20 cellular contexts compared by ENCODE assay signal in genomic region chr16:9262941-9263340, GRCh38.
A peak's percentile ranks its signal among the peaks of the same experiment; 100 is the strongest.
DNase-seq lines count a peak whose midpoint lies in the region; ATAC-seq and TF ChIP-seq lines count a peak whose summit lies in the region.
"Had no signal": no experiment of that assay in that cellular context is flagged by ENCODE, and none has a peak within 500 bp of the region (broad histone marks: within the 10 kb centered on the region; RNA-seq: fewer than 3 reads in every experiment).

No MANE protein-coding gene starts in this region.

- no peak overlapping the region for H2AFZ ChIP-seq in neural progenitor cell (replicated peaks)

- no peaks in the 10 kb centered on the region for H3K79me2 ChIP-seq in neural progenitor cell (ENCODE audit: low read depth)

- no peaks in the 10 kb centered on the region for H3F3A ChIP-seq in neural progenitor cell (ENCODE audit: low read depth)

- TF ChIP-seq CTCF in neural progenitor cell (IDR thresholded peaks at IDR 0.05) (no peak), retinal pigment epithelial cell (conservative IDR thresholded peaks at IDR 0.05; ENCODE audit: low read depth, low read length) (no peak)

- no peak overlapping the region for H3K9ac ChIP-seq in neural progenitor cell
- H3K9ac ChIP-seq: BLaER1 treated with 17β-estradiol and CSF1 and Interleukin-3, amounts not matched to agents 10 nM and 100 nM had no signal

- no peaks in the 10 kb centered on the region for H4K20me1 ChIP-seq in neural progenitor cell (ENCODE audit: low read depth)
- H4K20me1 ChIP-seq: BLaER1 treated with 17β-estradiol and CSF1 and Interleukin-3, amounts not matched to agents 10 nM and 100 nM had no signal

- peaks cover 9% of the 10 kb centered on the region for H3K27me3 Mint-ChIP-seq in neural progenitor cell (ENCODE audit: insufficient read depth, low read depth)

- H3K27ac ChIP-seq in neural progenitor cell (no peak overlapping the region), caudate nucleus (ENCODE audit: low read depth, low read length) (no peak overlapping the region)
- H3K27ac ChIP-seq: 22Rv1; A549; BLaER1 treated with 17β-estradiol and CSF1 and Interleukin-3, amounts not matched to agents 10 nM and 100 nM; C4-2B had no signal

- H3K27me3 ChIP-seq in neural progenitor cell: no peaks in the 10 kb centered on the region
- H3K27me3 ChIP-seq: BLaER1 treated with 17β-estradiol and CSF1 and Interleukin-3, amounts not matched to agents 10 nM and 100 nM had no signal

- peak overlapping the region; percentile 32 for H3K27ac Mint-ChIP-seq in neural progenitor cell
- H3K27ac Mint-ChIP-seq: B cell; CD4-positive, alpha-beta T cell; CD8-positive, alpha-beta T cell had no signal

- H3K36me3 Mint-ChIP-seq in neural progenitor cell: no peaks in the 10 kb centered on the region
- H3K36me3 Mint-ChIP-seq: CD8-positive, alpha-beta T cell had no signal

- H3K4me1 Mint-ChIP-seq in neural progenitor cell: peaks cover 17% of the 10 kb centered on the region
- H3K4me1 Mint-ChIP-seq: B cell had no signal

- H3K4me3 ChIP-seq in neural progenitor cell (no peak overlapping the region), retinal pigment epithelial cell (ENCODE audit: low read length) (no peak overlapping the region)
- H3K4me3 ChIP-seq: A549; BLaER1 treated with 17β-estradiol and CSF1 and Interleukin-3, amounts not matched to agents 10 nM and 100 nM; GM12878 had no signal

- H3K4me1 ChIP-seq in neural progenitor cell: no peaks in the 10 kb centered on the region
- H3K4me1 ChIP-seq: A549, Caco-2 had no signal

- H3K9me3 Mint-ChIP-seq in neural progenitor cell: peaks cover 4% of the 10 kb centered on the region
- H3K9me3 Mint-ChIP-seq: CD4-positive, alpha-beta T cell; CD8-positive, alpha-beta T cell had no signal

- no peak overlapping the region for H3K4me3 Mint-ChIP-seq in neural progenitor cell
- H3K4me3 Mint-ChIP-seq: B cell; CD4-positive, alpha-beta T cell; CD8-positive, alpha-beta T cell had no signal

- no peaks in the 10 kb centered on the region for H3K36me3 ChIP-seq in neural progenitor cell
- H3K36me3 ChIP-seq: BLaER1 treated with 17β-estradiol and CSF1 and Interleukin-3, amounts not matched to agents 10 nM and 100 nM had no signal

- no peaks in the 10 kb centered on the region for H3K9me3 ChIP-seq in neural progenitor cell (ENCODE audit: low read depth)
- H3K9me3 ChIP-seq: BLaER1 treated with 17β-estradiol and CSF1 and Interleukin-3, amounts not matched to agents 10 nM and 100 nM; Caco-2 had no signal

- peak; percentile 44 for DNase-seq in NCI-H82 (lab: John Stamatoyannopoulos, UW)
- no peak for DNase-seq in NCI-H82 treated with DMSO at 0.1 percent for 48 hours (lab: John Stamatoyannopoulos, UW; ENCODE audit: unreplicated experiment)
- DNase-seq in neural progenitor cell (ENCODE audit: low spot score): no peak
- peak; percentile 5 for DNase-seq in retinal pigment epithelial cell (ENCODE audit: low read depth)
- no peak for DNase-seq in nucleus accumbens (lab: John Stamatoyannopoulos, UW)
- DNase-seq in caudate nucleus (lab: John Stamatoyannopoulos, UW): no peak
- DNase-seq: AML-193; Caco-2; Calu3; CD4-positive, alpha-beta T cell; CD8-positive, alpha-beta T cell; DMS79 treated with DMSO at 0.1 percent for 48 hours; GDM1 had no signal

- H3K4me2 ChIP-seq in neural progenitor cell: no peak overlapping the region
- H3K4me2 ChIP-seq: A549 had no signal

- ATAC-seq in GM18907 (IDR thresholded peaks at IDR 0.05; ENCODE audit: unreplicated experiment): no peak
- ATAC-seq: A549; CD8-positive, alpha-beta T cell; GM12878 had no signal

Comparison
In these comparisons a context has a peak if more than half of its experiments do, and no peak if none do; other contexts are left out.
1. DNase-seq: peak in NCI-H82 (single experiment) and retinal pigment epithelial cell (single experiment); none in NCI-H82 treated with DMSO at 0.1 percent for 48 hours (single experiment), neural progenitor cell (single experiment), nucleus accumbens (0 of 56) and caudate nucleus (0 of 61).